1 cellular context compared by ENCODE assay signal in genomic region chr14:71372411-71372838, GRCh38.
A peak's percentile ranks its signal among the peaks of the same experiment; 100 is the strongest.
TF ChIP-seq lines count a peak whose summit lies in the region.

No MANE protein-coding gene starts in this region.

TF ChIP-seq in HEK293, 187 proteins besides CTCF, POLR2A, EP300 and RAD21 (continued from another document and continues in another):
- TF ChIP-seq ZNF280C (tag by site-specific recombination; IDR thresholded peaks at IDR 0.05) (no peak), SCRT1 (tag by site-specific recombination; IDR thresholded peaks at IDR 0.05; ENCODE audit: borderline replicate concordance) (0 out of 2 replicates have a peak, but pooled peaks have one; percentile 63), ZNF214 (tag by site-specific recombination; IDR thresholded peaks at IDR 0.05; ENCODE audit: borderline replicate concordance) (no peak), GFI1B (tag by site-specific recombination; IDR thresholded peaks at IDR 0.05) (no peak), WT1 (tag by site-specific recombination; IDR thresholded peaks at IDR 0.05) (no peak), ZNF280D (tag by site-specific recombination; IDR thresholded peaks at IDR 0.05) (no peak), ZNF24 (tag by site-specific recombination; IDR thresholded peaks at IDR 0.05) (no peak), ZNF146 (tag by site-specific recombination; IDR thresholded peaks at IDR 0.05) (no peak), ZNF548 (tag by site-specific recombination; IDR thresholded peaks at IDR 0.05) (no peak), OVOL3 (tag by site-specific recombination; IDR thresholded peaks at IDR 0.05) (peak; percentile 68), ZSCAN18 (tag by site-specific recombination; IDR thresholded peaks at IDR 0.05) (no peak), INSM2 (tag by site-specific recombination; IDR thresholded peaks at IDR 0.05) (peak; percentile 74), BCL6B (tag by site-specific recombination; IDR thresholded peaks at IDR 0.05) (no peak), ZNF843 (tag by site-specific recombination; IDR thresholded peaks at IDR 0.05) (peak; percentile 92), ZNF121 (tag by site-specific recombination; IDR thresholded peaks at IDR 0.05) (no peak), ZNF10 (tag by site-specific recombination; IDR thresholded peaks at IDR 0.05) (no peak), HOXD13 (CRISPR knock-in tag; IDR thresholded peaks at IDR 0.05; ENCODE audit: borderline replicate concordance) (0 out of 2 replicates have a peak, but pooled peaks have one; percentile 51), IKZF3 (tag by site-specific recombination; IDR thresholded peaks at IDR 0.05) (peak; percentile 59; the same call in 1 of the 2 replicates), ZNF530 (tag by site-specific recombination; IDR thresholded peaks at IDR 0.05; ENCODE audit: low read depth) (no peak), ZNF174 (tag by site-specific recombination; IDR thresholded peaks at IDR 0.05) (no peak), ZBTB21 (tag by site-specific recombination; IDR thresholded peaks at IDR 0.05) (no peak), ZNF664 (tag by site-specific recombination; IDR thresholded peaks at IDR 0.05) (no peak), ZNF677 (tag by site-specific recombination; IDR thresholded peaks at IDR 0.05) (no peak), ZNF114 (tag by site-specific recombination; IDR thresholded peaks at IDR 0.05) (no peak), GLIS1 (tag by site-specific recombination; IDR thresholded peaks at IDR 0.05) (no peak), TRIM28 (IDR thresholded peaks at IDR 0.05; ENCODE audit: borderline replicate concordance, low read length) (no peak; the same call in 1 of the 2 replicates), SETDB1 (IDR thresholded peaks at IDR 0.05; ENCODE audit: insufficient read length, low read length) (no peak), ZNF362 (tag by site-specific recombination; IDR thresholded peaks at IDR 0.05) (no peak), ZSCAN23 (tag by site-specific recombination; IDR thresholded peaks at IDR 0.05) (0 out of 2 replicates have a peak, but pooled peaks have one; percentile 28), ZNF785 (tag by site-specific recombination; IDR thresholded peaks at IDR 0.05) (no peak), ZNF449 (tag by site-specific recombination; IDR thresholded peaks at IDR 0.05) (no peak), RBAK (tag by site-specific recombination; IDR thresholded peaks at IDR 0.05) (no peak), SP3 (tag by site-specific recombination; IDR thresholded peaks at IDR 0.05) (no peak), ZNF292 (tag by site-specific recombination; IDR thresholded peaks at IDR 0.05; ENCODE audit: borderline replicate concordance, low read depth) (no peak), SP2 (tag by site-specific recombination; IDR thresholded peaks at IDR 0.05) (no peak), ZXDB (tag by site-specific recombination; IDR thresholded peaks at IDR 0.05) (peak; percentile 49; the same call in 1 of the 2 replicates), HOXC10 (CRISPR knock-in tag; IDR thresholded peaks at IDR 0.05) (no peak), ZNF571 (tag by site-specific recombination; IDR thresholded peaks at IDR 0.05) (no peak), PATZ1 (tag by site-specific recombination; IDR thresholded peaks at IDR 0.05) (no peak), ZNF777 (tag by site-specific recombination; IDR thresholded peaks at IDR 0.05; ENCODE audit: borderline replicate concordance) (no peak), BCL11A (tag by site-specific recombination; IDR thresholded peaks at IDR 0.05; ENCODE audit: low read depth) (0 out of 2 replicates have a peak, but pooled peaks have one; percentile 25), ZNF626 (tag by site-specific recombination; IDR thresholded peaks at IDR 0.05) (no peak), SCRT2 (tag by site-specific recombination; IDR thresholded peaks at IDR 0.05) (no peak), BCL11B (tag by site-specific recombination; IDR thresholded peaks at IDR 0.05; ENCODE audit: low read depth) (no peak), PRDM10 (tag by site-specific recombination; IDR thresholded peaks at IDR 0.05) (no peak)
